ENCODE assay signal across 1 cellular context in genomic region chr5:122120957-122121356, GRCh38.
TF ChIP-seq lines count a peak whose summit lies in the region.

No MANE protein-coding gene starts in this region.

TF ChIP-seq in H1, 55 proteins besides CTCF, POLR2A, EP300 and RAD21:
- TF ChIP-seq, protein P1, sequence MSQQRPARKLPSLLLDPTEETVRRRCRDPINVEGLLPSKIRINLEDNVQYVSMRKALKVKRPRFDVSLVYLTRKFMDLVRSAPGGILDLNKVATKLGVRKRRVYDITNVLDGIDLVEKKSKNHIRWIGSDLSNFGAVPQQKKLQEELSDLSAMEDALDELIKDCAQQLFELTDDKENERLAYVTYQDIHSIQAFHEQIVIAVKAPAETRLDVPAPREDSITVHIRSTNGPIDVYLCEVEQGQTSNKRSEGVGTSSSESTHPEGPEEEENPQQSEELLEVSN (IDR thresholded peaks at IDR 0.05), result no peak
- TF ChIP-seq, protein P2, sequence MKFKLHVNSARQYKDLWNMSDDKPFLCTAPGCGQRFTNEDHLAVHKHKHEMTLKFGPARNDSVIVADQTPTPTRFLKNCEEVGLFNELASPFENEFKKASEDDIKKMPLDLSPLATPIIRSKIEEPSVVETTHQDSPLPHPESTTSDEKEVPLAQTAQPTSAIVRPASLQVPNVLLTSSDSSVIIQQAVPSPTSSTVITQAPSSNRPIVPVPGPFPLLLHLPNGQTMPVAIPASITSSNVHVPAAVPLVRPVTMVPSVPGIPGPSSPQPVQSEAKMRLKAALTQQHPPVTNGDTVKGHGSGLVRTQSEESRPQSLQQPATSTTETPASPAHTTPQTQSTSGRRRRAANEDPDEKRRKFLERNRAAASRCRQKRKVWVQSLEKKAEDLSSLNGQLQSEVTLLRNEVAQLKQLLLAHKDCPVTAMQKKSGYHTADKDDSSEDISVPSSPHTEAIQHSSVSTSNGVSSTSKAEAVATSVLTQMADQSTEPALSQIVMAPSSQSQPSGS (IDR thresholded peaks at IDR 0.05; ENCODE audit: low read length), result no peak
- TF ChIP-seq CBX5 (IDR thresholded peaks at IDR 0.05; ENCODE audit: low read depth, low read length) (no peak), BCL11A (IDR thresholded peaks at IDR 0.05; ENCODE audit: low read depth in 2 of 2, low read length in 2 of 2) (no peak), JUND (IDR thresholded peaks at IDR 0.05; ENCODE audit: low read length) (no peak), CEBPB (IDR thresholded peaks at IDR 0.05; ENCODE audit: low read depth, low read length) (no peak), KDM1A (IDR thresholded peaks at IDR 0.05; ENCODE audit: borderline replicate concordance, low read length) (no peak), SIX5 (IDR thresholded peaks at IDR 0.05; ENCODE audit: low read depth, low read length) (no peak), SP4 (IDR thresholded peaks at IDR 0.05; ENCODE audit: low read length) (no peak), TAF1 (IDR thresholded peaks at IDR 0.05; ENCODE audit: low read depth, low read length) (no peak), TCF12 (IDR thresholded peaks at IDR 0.05; ENCODE audit: low read depth, low read length) (no peak), POU5F1 (IDR thresholded peaks at IDR 0.05; ENCODE audit: low read depth, low read length) (no peak), CHD1 (IDR thresholded peaks at IDR 0.05; ENCODE audit: low read depth, low read length) (no peak)
